In genomic region chr2:100291152-100291970, GRCh38 we compare ENCODE assay signal across 1 cellular context.
TF ChIP-seq lines count a peak whose summit lies in the region.

No MANE protein-coding gene starts in this region.

TF ChIP-seq in SK-N-SH treated with all-trans-retinoic acid at 6 μM for 48 hours, 23 proteins besides CTCF, POLR2A, EP300 and RAD21 (continued from another document):
- no peak; the same call in 1 of the 2 replicates for TF ChIP-seq ZNF565 (CRISPR knock-in tag; conservative IDR thresholded peaks at IDR 0.05; ENCODE audit: low read depth)
- TF ChIP-seq PATZ1 (CRISPR knock-in tag; IDR thresholded peaks at IDR 0.05; ENCODE audit: borderline replicate concordance): 0 out of 2 replicates have a peak, but pooled peaks have one; percentile 51
TF ChIP-seq in SK-N-SH treated with all-trans-retinoic acid at 6 μM for 48 hours: peak in this region for 10.
